In the genomic region with DNA sequence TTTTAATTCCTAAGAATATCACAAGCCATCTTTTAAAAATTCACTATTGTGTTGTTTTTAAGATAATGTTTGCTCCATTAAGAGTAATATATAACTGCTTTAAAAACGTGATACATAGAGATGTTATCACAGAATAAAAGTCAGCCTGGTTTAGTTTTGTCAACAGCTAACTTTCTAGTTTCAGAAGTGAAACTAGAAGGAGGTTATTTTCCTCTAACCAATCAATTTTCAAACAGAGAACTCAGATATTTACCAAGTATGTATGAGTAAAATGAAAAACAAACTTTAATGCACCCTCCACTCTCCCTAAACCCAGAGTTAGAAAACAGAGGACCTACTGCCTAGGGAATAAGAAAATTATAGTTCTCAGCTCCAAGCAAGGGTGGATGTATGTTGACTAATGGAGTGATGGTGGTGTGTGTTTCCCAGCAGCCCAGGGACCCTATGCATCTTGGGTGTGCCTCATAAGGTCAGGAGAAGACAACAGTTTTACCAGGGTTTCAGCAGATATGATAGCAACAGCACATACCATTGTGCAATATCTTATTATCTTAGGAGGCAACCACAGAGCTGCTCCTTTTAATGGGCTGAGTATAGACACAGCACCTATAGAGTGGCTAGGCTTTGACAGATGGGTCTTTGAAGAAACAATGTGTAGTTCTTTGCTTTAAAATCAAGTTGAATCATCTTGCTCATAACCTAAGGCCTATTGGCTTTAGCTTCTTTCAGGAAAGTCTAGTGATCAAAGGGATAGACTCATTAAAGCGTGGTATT, we compare ENCODE assay signal across 2 cellular contexts.
TF ChIP-seq lines count a peak whose summit lies in the region.

No MANE protein-coding gene starts in this region.

TF ChIP-seq in IMR-90, 13 proteins besides CTCF, POLR2A, EP300 and RAD21:
- peak; percentile 53; the same call in 1 of the 2 replicates for TF ChIP-seq CEBPB (IDR thresholded peaks at IDR 0.05; ENCODE audit: low read depth, low read length)
- TF ChIP-seq RCOR1 (IDR thresholded peaks at IDR 0.05; ENCODE audit: insufficient replicate concordance, low read length) = no peak
- no peak for TF ChIP-seq MAZ (IDR thresholded peaks at IDR 0.05; ENCODE audit: borderline replicate concordance, low read depth, low read length)
TF ChIP-seq in IMR-90: peak in this region for 1.

TF ChIP-seq in WTC11, 78 proteins besides CTCF, POLR2A, EP300 and RAD21:
- TF ChIP-seq NFE2L1 (CRISPR knock-in tag; IDR thresholded peaks at IDR 0.05) (no peak), CREB1 (CRISPR knock-in tag; IDR thresholded peaks at IDR 0.05) (no peak)
TF ChIP-seq in WTC11: peak in this region for 0.
